In genomic region chr3:108420926-108421325, GRCh38 we compare ENCODE assay signal across 14 cellular contexts.
DNase-seq lines count a peak whose midpoint lies in the region; ATAC-seq lines count a peak whose summit lies in the region.
"Had no signal": no experiment of that assay in that cellular context is flagged by ENCODE, and none has a peak within 500 bp of the region (broad histone marks: within the 10 kb centered on the region; RNA-seq: fewer than 3 reads in every experiment).

No MANE protein-coding gene starts in this region.

- no peak overlapping the region for H3K27ac Mint-ChIP-seq in effector memory CD8-positive, alpha-beta T cell
- H3K27ac Mint-ChIP-seq: activated B cell treated with CpG ODN at 0.5 μM for 24 hours; activated T-helper 1 cell treated with anti-CD3 and anti-CD28 coated beads, Interleukin-12 subunit alpha, Interleukin-12 subunit beta, Interleukin-2, Interleukin-4 antibody, amounts not matched to agents 30 ng/mL and 10 ng/mL and 1 ng/mL, durations not matched to agents 14 hours and 24 hours and 36 hours had no signal

- H3K27me3 Mint-ChIP-seq in effector memory CD8-positive, alpha-beta T cell: peaks cover 0 to 8% of the 10 kb centered on the region in 2 donors
- H3K27me3 Mint-ChIP-seq: activated B cell treated with CpG ODN at 0.5 μM for 24 hours had no signal

- no peak for ATAC-seq in effector memory CD8-positive, alpha-beta T cell (replicated peaks)
- ATAC-seq in HG02759 (IDR thresholded peaks at IDR 0.05; ENCODE audit: unreplicated experiment): no peak

- no peaks in the 10 kb centered on the region for H3K4me1 Mint-ChIP-seq in effector memory CD8-positive, alpha-beta T cell (ENCODE audit: low read depth in 2 of 2)
- H3K4me1 Mint-ChIP-seq: activated B cell treated with CpG ODN at 0.5 μM for 24 hours had no signal

- no peak overlapping the region for H3K4me3 Mint-ChIP-seq in effector memory CD8-positive, alpha-beta T cell
- H3K4me3 Mint-ChIP-seq: activated B cell treated with CpG ODN at 0.5 μM for 24 hours; activated T-helper 1 cell treated with anti-CD3 and anti-CD28 coated beads, Interleukin-12 subunit alpha, Interleukin-12 subunit beta, Interleukin-2, Interleukin-4 antibody, amounts not matched to agents 30 ng/mL and 10 ng/mL and 1 ng/mL, durations not matched to agents 14 hours and 24 hours and 36 hours had no signal

- H3K9me3 Mint-ChIP-seq in effector memory CD8-positive, alpha-beta T cell: no peaks in the 10 kb centered on the region
- H3K9me3 Mint-ChIP-seq: activated B cell treated with CpG ODN at 0.5 μM for 24 hours; activated T-helper 1 cell treated with anti-CD3 and anti-CD28 coated beads, Interleukin-12 subunit alpha, Interleukin-12 subunit beta, Interleukin-2, Interleukin-4 antibody, amounts not matched to agents 30 ng/mL and 10 ng/mL and 1 ng/mL, durations not matched to agents 14 hours and 24 hours and 36 hours had no signal

- H3K36me3 Mint-ChIP-seq in effector memory CD8-positive, alpha-beta T cell (ENCODE audit: insufficient read depth): no peaks in the 10 kb centered on the region

- DNase-seq in AG20443 (ENCODE audit: low spot score) (peak; percentile 31), HK-2 (ENCODE audit: unreplicated experiment) (peak; percentile 1), amniotic epithelial cell (ENCODE audit: low read depth) (peak; percentile 96), iris pigment epithelial cell (ENCODE audit: low read depth) (peak; percentile 78), 8988T (no peak), NCI-H1436 treated with DMSO at 0.1 percent for 48 hours (lab: John Stamatoyannopoulos, UW) (no peak)
- DNase-seq in effector memory CD8-positive, alpha-beta T cell: no peak
- DNase-seq: activated B cell treated with CpG ODN at 0.5 μM for 24 hours, caudate nucleus, foreskin melanocyte, NCI-H345, retina had no signal

Comparison
In these comparisons a context has a peak if more than half of its experiments do, and no peak if none do; other contexts are left out.
1. DNase-seq: peak in AG20443 (single experiment), HK-2 (single experiment), amniotic epithelial cell (single experiment) and iris pigment epithelial cell (single experiment); none in effector memory CD8-positive, alpha-beta T cell (0 of 3), 8988T (single experiment) and NCI-H1436 treated with DMSO at 0.1 percent for 48 hours (single experiment).